In genomic region chr4:187064033-187064432, GRCh38 we compare ENCODE assay signal across 35 cellular contexts.
"Had no signal": no experiment of that assay in that cellular context is flagged by ENCODE, and none has a peak within 500 bp of the region (broad histone marks: within the 10 kb centered on the region; RNA-seq: fewer than 3 reads in every experiment).

No MANE protein-coding gene starts in this region.

- H3K27me3 ChIP-seq: ascending aorta, cardiac muscle cell, MG63, Peyer's patch had no signal

- H3K4me3 ChIP-seq: ascending aorta, cardiac muscle cell, MG63, Peyer's patch had no signal

- H3K4me1 ChIP-seq: ascending aorta, Peyer's patch had no signal

- H3K9me3 ChIP-seq: ascending aorta, MG63, Peyer's patch had no signal

- H3K36me3 ChIP-seq: ascending aorta, cardiac muscle cell, MG63, Peyer's patch, WERI-Rb-1 had no signal

- DNase-seq: activated CD4-positive, alpha-beta T cell treated with anti-CD3 and anti-CD28 coated beads for 1 hour; activated CD4-positive, alpha-beta T cell treated with anti-CD3 and anti-CD28 coated beads, Interleukin-2, amount 10 ng/mL, durations not matched to agents 24 days and 14 days; activated CD4-positive, alpha-beta T cell treated with anti-CD3 and anti-CD28 coated beads, Interleukin-2, amount 50 U/mL, for 4 hours; activated CD4-positive, CD25-positive, alpha-beta regulatory T cell; activated CD8-positive, alpha-beta T cell treated with anti-CD3 and anti-CD28 coated beads for 36 hours; activated effector memory CD4-positive, alpha-beta T cell treated with anti-CD3 and anti-CD28 coated beads, Interleukin-2, amount 50 U/mL, for 16 hours; activated naive CD4-positive, alpha-beta T cell; activated naive CD4-positive, alpha-beta T cell treated with anti-CD3 and anti-CD28 coated beads, Interleukin-2, amount 50 U/mL, for 16 hours; activated naive CD8-positive, alpha-beta T cell treated with anti-CD3 and anti-CD28 coated beads for 36 hours; activated T-cell treated with anti-CD3 and anti-CD28 coated beads, Interleukin-2, amount 50 U/mL, for 1 hour; activated T-cell treated with anti-CD3 and anti-CD28 coated beads, Interleukin-2, amount 50 U/mL, for 72 hours; amniotic stem cell; Karpas-422; MG63; NCI-H1048; NCI-H1105 treated with DMSO at 0.1 percent for 48 hours; NCI-H1436; NCI-H1694; NCI-H1930; NCI-H2081 treated with DMSO at 0.1 percent for 48 hours; NCI-H226; NCI-H446 treated with DMSO at 0.1 percent for 48 hours; NCI-H526; NCI-H748 treated with DMSO at 0.1 percent for 48 hours; NK-92 treated with Interleukin-12 subunit alpha and Interleukin-12 subunit beta, amount 100 ng/mL, for 24 hours; PC-3; Peyer's patch; SIG-M5; T-helper 1 cell; T-helper 2 cell; T-helper 9 cell; WERI-Rb-1 had no signal

- H3K27ac ChIP-seq: ascending aorta, cardiac muscle cell, Peyer's patch, RWPE1, WERI-Rb-1 had no signal
